ENCODE assay signal across 8 cellular contexts in genomic region chr10:100009793-100010676, GRCh38. TPM values are rescaled to one million over a fixed set of nuclear protein-coding genes. Genes with fewer than 3 reads are reported as not detected.
DNase-seq lines count a peak whose midpoint lies in the region; ATAC-seq, FAIRE-seq and TF ChIP-seq lines count a peak whose summit lies in the region.

TSS of gene DNMBP (minus strand) at chr10:100009947. CDS start at chr10:99972124, 37,823 bp downstream.

- H3K4me2 ChIP-seq in endothelial cell of umbilical vein (ENCODE audit: insufficient read depth, low read length) = peak within 1 kb of the TSS; percentile 93

- H3K79me2 ChIP-seq in endothelial cell of umbilical vein (ENCODE audit: control insufficient read depth, insufficient read depth, low read length) = peaks cover 35% of the 10 kb centered on the region

- DNase-seq in NOMO-1 (lab: John Stamatoyannopoulos, UW; ENCODE audit: unreplicated experiment in 2 of 2) (peak; percentile 68 to 86), endothelial cell of umbilical vein (ENCODE audit: low read depth, low spot score) (peak; percentile 83), midbrain (lab: John Stamatoyannopoulos, UW) (peak; percentile 64)
- DNase-seq in activated CD8-positive, alpha-beta memory T cell treated with anti-CD3 and anti-CD28 coated beads, Interleukin-2, amount 50 U/mL, for 4 hours = peak; percentile 89
- DNase-seq in stimulated activated CD8-positive, alpha-beta memory T cell treated with anti-CD3 and anti-CD28 coated beads, Interleukin-15, amount 100 ng/mL, for 48 hours (ENCODE audit: low read depth in 2 of 2) = peak; percentile 81

- peak within 1 kb of the TSS; percentile 92 for H3K9ac ChIP-seq in endothelial cell of umbilical vein (replicated peaks; ENCODE audit: extremely low read depth, insufficient read depth, low read length)

- no peaks in the 10 kb centered on the region for H3K9me1 ChIP-seq in endothelial cell of umbilical vein (replicated peaks; ENCODE audit: control insufficient read depth, extremely low read depth, insufficient read depth, low read length)

- H3K36me3 ChIP-seq in endothelial cell of umbilical vein (ENCODE audit: control insufficient read depth in 2 of 2, extremely low read depth in 1 of 2, insufficient read depth in 2 of 2, low read length in 2 of 2) = no peaks in the 10 kb centered on the region

- no peaks in the 10 kb centered on the region for H3K27me3 ChIP-seq in endothelial cell of umbilical vein (ENCODE audit: control insufficient read depth in 2 of 2, insufficient read depth in 2 of 2, low read length in 2 of 2)

- TF ChIP-seq POLR2A in endothelial cell of umbilical vein (IDR thresholded peaks at IDR 0.05; ENCODE audit: low read depth, low read length) = peak; percentile 74

- peaks cover 31% of the 10 kb centered on the region for H3K4me1 ChIP-seq in endothelial cell of umbilical vein (ENCODE audit: control insufficient read depth, extremely low read depth, insufficient read depth, low read length)

- intact Hi-C loops in endothelial cell of umbilical vein (cut with micrococcal nuclease) = loop anchor here (1.0 to 5.0 kb wide), 6 partner anchors 36 to 278 kb away; partner anchors contain the start of genes ABCC2, COX15 and CUTC

- BruUV-seq in endothelial cell of umbilical vein (replicated peaks; lab: Mats Ljungman, UMichigan) = no TSS peak

- H4K20me1 ChIP-seq in endothelial cell of umbilical vein (replicated peaks; ENCODE audit: control insufficient read depth, extremely low read depth, insufficient read depth, low read length) = no peaks in the 10 kb centered on the region

- peak; percentile 38 for FAIRE-seq in endothelial cell of umbilical vein (lab: Jason Lieb, UNC)

- peak within 1 kb of the TSS; percentile 9 for H3K27ac ChIP-seq in C4-2B
- peak within 1 kb of the TSS; percentile 83 for H3K27ac ChIP-seq in endothelial cell of umbilical vein (ENCODE audit: insufficient read depth, low read depth, low read length)

- dilution Hi-C loops in endothelial cell of umbilical vein (cut with MboI; ENCODE audit: extremely low pct_ligation_motif_present, low sequenced_read_pairs) = no loop called here

- H2AFZ ChIP-seq in endothelial cell of umbilical vein (ENCODE audit: low read depth, low read length) = peak within 1 kb of the TSS; percentile 79

- peak; percentile 44 for ATAC-seq in GM19043 (IDR thresholded peaks at IDR 0.05; ENCODE audit: low read depth, unreplicated experiment)
- peak; percentile 68 for ATAC-seq in HG03342 (IDR thresholded peaks at IDR 0.05; ENCODE audit: unreplicated experiment)

- POLR2A ChIA-PET in endothelial cell of umbilical vein (lab: Charles Lee) = interaction anchor here (0.8 kb wide), 1 partner anchor 26 kb away, joined by 3 read pairs; no protein-coding TSS in a partner anchor

- H3K4me3 ChIP-seq in endothelial cell of umbilical vein (replicated peaks in 1 of 3; ENCODE audit: insufficient read depth in 1 of 3, low read depth in 1 of 3, low read length in 3 of 3) = peak within 1 kb of the TSS; percentile 75 to 99 (median 96)

- CTCF ChIA-PET in endothelial cell of umbilical vein (lab: Charles Lee) = interaction anchor here (0.7 to 4.2 kb wide), 57 partner anchors 9 to 278 kb away, joined by 3 to 81 read pairs (median 7); partner anchors contain the start of genes COX15 and CUTC

- H3K9me3 ChIP-seq in endothelial cell of umbilical vein (replicated peaks; ENCODE audit: control insufficient read depth, insufficient read depth, low read length) = no peaks in the 10 kb centered on the region

- TF ChIP-seq CTCF in C4-2B (conservative IDR thresholded peaks at IDR 0.05) = peak; percentile 70
- TF ChIP-seq CTCF in endothelial cell of umbilical vein (IDR thresholded peaks at IDR 0.05; ENCODE audit: extremely low read depth in 1 of 2, insufficient read depth in 1 of 2, low read depth in 1 of 2, low read length in 2 of 2) = peak; percentile 37 to 63

TF ChIP-seq in endothelial cell of umbilical vein, 7 proteins besides CTCF, POLR2A, EP300 and RAD21:
- TF ChIP-seq JUN (IDR thresholded peaks at IDR 0.05; ENCODE audit: borderline replicate concordance, insufficient read depth, insufficient read length, low read depth) = no peak
- peak; percentile 75 for TF ChIP-seq FOS (IDR thresholded peaks at IDR 0.05; ENCODE audit: borderline replicate concordance, insufficient read depth, low read length)
- peak; percentile 93 for TF ChIP-seq POLR2AphosphoS5 (IDR thresholded peaks at IDR 0.05; ENCODE audit: insufficient read depth, low read depth, low read length)
TF ChIP-seq in endothelial cell of umbilical vein: peak in this region for 2.

RNA-seq across cellular contexts. Expression of gene DNMBP, which starts in this region (rescaled TPM):
- 53.4 and 56.1 TPM in 2 replicates for total RNA-seq in endothelial cell of umbilical vein
- 28.0 and 32.0 TPM in 2 replicates for polyA plus RNA-seq in endothelial cell of umbilical vein
- 38.1 and 46.2 TPM in 2 replicates for polyA plus RNA-seq in endothelial cell of umbilical vein (2011; cell fraction: cytosol; rRNA removed)
- polyA plus RNA-seq in endothelial cell of umbilical vein (2011; cell fraction: nucleus; rRNA removed) = 99.9 and 110 TPM in 2 replicates
- 32.2 and 38.9 TPM in 2 replicates for polyA plus RNA-seq in endothelial cell of umbilical vein (2012)
- polyA minus RNA-seq in endothelial cell of umbilical vein = 45.9 and 49.5 TPM in 2 replicates
- polyA minus RNA-seq in endothelial cell of umbilical vein (2011; cell fraction: cytosol; rRNA and poly(A)+ RNA removed) = 5.4 TPM
- 72.5 and 97.0 TPM in 2 replicates for polyA minus RNA-seq in endothelial cell of umbilical vein (2011; cell fraction: nucleus; rRNA and poly(A)+ RNA removed)

Comparison
In these comparisons a context has a peak if more than half of its experiments do, and no peak if none do; other contexts are left out.
1. Peak in every context shown above with its lines: DNase-seq, ATAC-seq, H3K4me3 ChIP-seq and H3K27ac ChIP-seq.